Comparison of ENCODE assay signal across 1 cellular context in the genomic region with DNA sequence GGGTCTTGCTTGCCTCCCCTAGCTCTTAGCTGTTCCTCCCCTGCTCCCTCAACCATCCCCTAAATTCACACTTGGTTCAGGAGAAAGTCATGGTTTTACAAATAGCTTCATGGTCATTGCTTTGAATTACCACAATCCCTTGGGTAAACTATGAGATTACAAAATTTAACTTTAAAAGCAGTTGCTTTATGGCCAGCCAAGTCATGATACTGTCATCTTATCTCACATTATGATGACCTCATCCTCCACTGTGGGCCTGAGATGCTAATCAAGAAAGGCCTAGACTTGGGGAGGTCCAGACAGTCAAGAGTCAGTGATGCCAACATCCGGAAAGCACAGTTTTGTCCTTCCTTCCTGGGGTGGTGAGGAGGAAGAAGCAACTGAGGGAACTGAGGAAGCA.
TF ChIP-seq lines count a peak whose summit lies in the region.

No MANE protein-coding gene starts in this region.

TF ChIP-seq in IMR-90, 13 proteins besides CTCF, POLR2A, EP300 and RAD21:
- no peak for TF ChIP-seq RFX5 (IDR thresholded peaks at IDR 0.05; ENCODE audit: low read depth, low read length)
- no peak for TF ChIP-seq MAFK (IDR thresholded peaks at IDR 0.05; ENCODE audit: low read depth, low read length)
- TF ChIP-seq SMC3 (IDR thresholded peaks at IDR 0.05; ENCODE audit: low read depth, low read length) = no peak
- no peak for TF ChIP-seq MXI1 (IDR thresholded peaks at IDR 0.05; ENCODE audit: borderline replicate concordance, low read depth, low read length)
- no peak for TF ChIP-seq MAZ (IDR thresholded peaks at IDR 0.05; ENCODE audit: borderline replicate concordance, low read depth, low read length)
- TF ChIP-seq, protein P1, sequence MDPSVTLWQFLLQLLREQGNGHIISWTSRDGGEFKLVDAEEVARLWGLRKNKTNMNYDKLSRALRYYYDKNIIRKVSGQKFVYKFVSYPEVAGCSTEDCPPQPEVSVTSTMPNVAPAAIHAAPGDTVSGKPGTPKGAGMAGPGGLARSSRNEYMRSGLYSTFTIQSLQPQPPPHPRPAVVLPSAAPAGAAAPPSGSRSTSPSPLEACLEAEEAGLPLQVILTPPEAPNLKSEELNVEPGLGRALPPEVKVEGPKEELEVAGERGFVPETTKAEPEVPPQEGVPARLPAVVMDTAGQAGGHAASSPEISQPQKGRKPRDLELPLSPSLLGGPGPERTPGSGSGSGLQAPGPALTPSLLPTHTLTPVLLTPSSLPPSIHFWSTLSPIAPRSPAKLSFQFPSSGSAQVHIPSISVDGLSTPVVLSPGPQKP (IDR thresholded peaks at IDR 0.05; ENCODE audit: borderline replicate concordance, low read depth, low read length) = no peak
- TF ChIP-seq NFE2L2 (IDR thresholded peaks at IDR 0.05; ENCODE audit: low read depth, low read length) = no peak
- TF ChIP-seq FOS (IDR thresholded peaks at IDR 0.05; ENCODE audit: low read depth, low read length) = no peak
- no peak for TF ChIP-seq RCOR1 (IDR thresholded peaks at IDR 0.05; ENCODE audit: insufficient replicate concordance, low read length)
- no peak for TF ChIP-seq CHD1 (IDR thresholded peaks at IDR 0.05; ENCODE audit: low read depth, low read length)
- TF ChIP-seq USF2 (IDR thresholded peaks at IDR 0.05; ENCODE audit: low read depth, low read length) = no peak
- TF ChIP-seq CEBPB (IDR thresholded peaks at IDR 0.05; ENCODE audit: low read depth, low read length) = no peak
- TF ChIP-seq BHLHE40 (IDR thresholded peaks at IDR 0.05; ENCODE audit: low read depth, low read length) = no peak
